10 cellular contexts compared by ENCODE assay signal in genomic region chr1:200038645-200038986, GRCh38. TPM values are rescaled to one million over a fixed set of nuclear protein-coding genes. Genes with fewer than 3 reads are reported as not detected.
DNase-seq lines count a peak whose midpoint lies in the region; ATAC-seq and TF ChIP-seq lines count a peak whose summit lies in the region.
"Had no signal": no experiment of that assay in that cellular context is flagged by ENCODE, and none has a peak within 500 bp of the region (broad histone marks: within the 10 kb centered on the region; RNA-seq: fewer than 3 reads in every experiment).

No MANE protein-coding gene starts in this region.

- intact Hi-C loops in gastrocnemius medialis (cut with DNase I; ENCODE audit: low total_unique reads): loop anchor here (10.0 kb wide), 2 partner anchors 206 to 266 kb away; no protein-coding TSS in a partner anchor
- intact Hi-C loops in left lung (cut with DNase I): no loop called here

- H3K27me3 ChIP-seq in gastrocnemius medialis (peaks cover 97 to 100% (median 98%) of the 10 kb centered on the region in 3 donors), left lung (peaks cover 97 to 100% of the 10 kb centered on the region in 2 donors)

- no peak overlapping the region for H3K27ac Mint-ChIP-seq in T-helper 17 cell
- H3K27ac Mint-ChIP-seq: immature natural killer cell had no signal

- peaks cover 42% of the 10 kb centered on the region for H3K27me3 Mint-ChIP-seq in T-helper 17 cell

- H3K36me3 ChIP-seq in gastrocnemius medialis (no peaks in the 10 kb centered on the region), left lung (no peaks in the 10 kb centered on the region)

- peak overlapping the region; percentile 57 for H3K4me3 Mint-ChIP-seq in T-helper 17 cell

- peaks cover 3% of the 10 kb centered on the region for H3K36me3 Mint-ChIP-seq in T-helper 17 cell (ENCODE audit: low read depth)
- H3K36me3 Mint-ChIP-seq: immature natural killer cell had no signal

- peak; percentile 30 for DNase-seq in GM13976 (ENCODE audit: low spot score)
- DNase-seq in T-helper 17 cell: no peak
- DNase-seq in gastrocnemius medialis: no peak
- DNase-seq in left lung: no peak
- DNase-seq in RKO (ENCODE audit: low spot score): no peak
- DNase-seq in germinal center (ENCODE audit: low spot score): no peak
- DNase-seq: activated effector memory CD4-positive, alpha-beta T cell treated with Interleukin-2 at 50 U/mL for 16 hours; immature natural killer cell had no signal

- no peak for TF ChIP-seq CTCF in GM13976 (IDR thresholded peaks at IDR 0.05; ENCODE audit: borderline replicate concordance, control extremely low read depth, extremely low read depth, insufficient read depth, missing control alignments)
- no peak for TF ChIP-seq CTCF in gastrocnemius medialis (IDR thresholded peaks at IDR 0.05 in 4 of 5, conservative IDR thresholded peaks at IDR 0.05 in 1 of 5)
- no peak for TF ChIP-seq CTCF in left lung (IDR thresholded peaks at IDR 0.05)

- in situ Hi-C loops in GM13976 (cut with MboI; ENCODE audit: low sequenced_read_pairs, unreplicated experiment) (no loop called here), gastrocnemius medialis (cut with MboI; ENCODE audit: low sequenced_read_pairs in 4 of 4) (no loop called here)

- peaks cover 22% of the 10 kb centered on the region for H3K4me1 Mint-ChIP-seq in T-helper 17 cell

- no peak for TF ChIP-seq POLR2A in gastrocnemius medialis (IDR thresholded peaks at IDR 0.05)

- H3K4me3 ChIP-seq in iPS-18c (ENCODE audit: insufficient read depth, low read depth, low read length): peak overlapping the region; percentile 61
- H3K4me3 ChIP-seq in gastrocnemius medialis: peak overlapping the region; percentile 53 to 65 (median 56)
- H3K4me3 ChIP-seq in left lung: peak overlapping the region in 1 of 2 donors; percentile 50

- ATAC-seq in T-helper 17 cell (no peak), gastrocnemius medialis (no peak), left lung (no peak), HG03135 (IDR thresholded peaks at IDR 0.05; ENCODE audit: unreplicated experiment) (no peak)

- H3K4me1 ChIP-seq in gastrocnemius medialis (peaks cover 23 to 35% of the 10 kb centered on the region in 2 donors), left lung (peaks cover 13 to 50% of the 10 kb centered on the region in 2 donors)

- H3K27ac ChIP-seq in gastrocnemius medialis: no peak overlapping the region
- H3K27ac ChIP-seq in left lung: peak overlapping the region in 1 of 2 donors; percentile 63

- H3K9me3 ChIP-seq in T-helper 17 cell (ENCODE audit: control insufficient read depth, low read length, poor library complexity, severe bottlenecking) (no peaks in the 10 kb centered on the region), iPS-18c (ENCODE audit: control insufficient read depth, insufficient read depth, low read length) (no peaks in the 10 kb centered on the region), gastrocnemius medialis (no peaks in the 10 kb centered on the region), left lung (no peaks in the 10 kb centered on the region)

RNA-seq across cellular contexts. Expression of gene NR5A2, which starts 11.1 kb away (rescaled TPM):
- total RNA-seq in T-helper 17 cell (not detected), gastrocnemius medialis (1 to 10 TPM; 1.1 to 1.9 (median 1.2) TPM), left lung (1 to 10 TPM; 2.8 to 3.1 TPM)
